18 cellular contexts compared by ENCODE assay signal in the genomic region with DNA sequence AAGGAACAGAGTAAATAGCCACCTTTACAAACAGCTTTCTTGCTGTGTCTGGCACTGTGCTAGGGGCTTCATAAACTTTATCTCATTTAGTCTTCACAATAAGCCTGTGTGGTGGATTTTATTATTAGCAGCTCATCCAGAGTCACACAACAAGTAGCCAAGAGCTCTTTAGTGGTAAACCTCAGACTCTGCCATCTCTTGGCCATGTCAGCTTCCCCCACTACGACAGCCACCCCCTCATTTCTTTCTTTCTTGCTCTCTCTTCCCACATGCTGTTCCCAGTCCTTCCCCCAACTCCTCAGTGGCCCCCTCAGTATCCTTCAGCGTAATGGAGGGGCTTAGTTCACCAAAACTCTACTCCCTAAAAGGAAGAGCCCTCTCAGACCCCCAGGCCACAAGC. TPM values are rescaled to one million over a fixed set of nuclear protein-coding genes. Genes with fewer than 3 reads are reported as not detected.
A peak's percentile ranks its signal among the peaks of the same experiment; 100 is the strongest.
DNase-seq lines count a peak whose midpoint lies in the region; ATAC-seq lines count a peak whose summit lies in the region.
"Had no signal": no experiment of that assay in that cellular context is flagged by ENCODE, and none has a peak within 500 bp of the region (broad histone marks: within the 10 kb centered on the region; RNA-seq: fewer than 3 reads in every experiment).

No MANE protein-coding gene starts in this region.

- intact Hi-C loops in activated naive CD4-positive, alpha-beta T cell treated with anti-CD3 and anti-CD28 coated beads for 36 hours (cut with micrococcal nuclease): no loop called here

- no peaks in the 10 kb centered on the region for H3K9me3 Mint-ChIP-seq in activated naive CD4-positive, alpha-beta T cell treated with anti-CD3 and anti-CD28 coated beads for 36 hours
- peaks cover 5% of the 10 kb centered on the region for H3K9me3 Mint-ChIP-seq in central memory CD8-positive, alpha-beta T cell
- peaks cover 3% of the 10 kb centered on the region for H3K9me3 Mint-ChIP-seq in stimulated activated memory B cell treated with anti-CD40 and anti-IgM and Interleukin-4, amounts not matched to agents 10 μg/mL and 1 μg/mL and 100 μg/mL, for 72 hours

- no peak for DNase-seq in activated naive CD4-positive, alpha-beta T cell treated with anti-CD3 and anti-CD28 coated beads for 36 hours
- DNase-seq in activated naive CD4-positive, alpha-beta T cell treated with Interleukin-2 at 50 U/mL for 16 hours: no peak
- DNase-seq in T-helper 17 cell (no peak), NOMO-1 treated with DMSO at 0.1 percent for 48 hours (lab: John Stamatoyannopoulos, UW; ENCODE audit: unreplicated experiment) (no peak)
- no peak for DNase-seq in central memory CD8-positive, alpha-beta T cell (ENCODE audit: low spot score in 2 of 2)
- DNase-seq: activated CD4-positive, CD25-positive, alpha-beta regulatory T cell treated with anti-CD3 and anti-CD28 coated beads, Interleukin-2, amount 50 U/mL, for 72 hours; Caco-2; gastrocnemius medialis; left ventricle myocardium superior; NCI-H187; NCI-H446 treated with DMSO at 0.1 percent for 48 hours; pancreas; SJCRH30 had no signal

- no peaks in the 10 kb centered on the region for H3K36me3 Mint-ChIP-seq in activated naive CD4-positive, alpha-beta T cell treated with anti-CD3 and anti-CD28 coated beads for 36 hours (ENCODE audit: low read depth)
- no peaks in the 10 kb centered on the region for H3K36me3 Mint-ChIP-seq in T-helper 17 cell (ENCODE audit: low read depth)
- H3K36me3 Mint-ChIP-seq in central memory CD8-positive, alpha-beta T cell (ENCODE audit: insufficient read depth): peaks cover 16% of the 10 kb centered on the region
- H3K36me3 Mint-ChIP-seq in stimulated activated memory B cell treated with anti-CD40 and anti-IgM and Interleukin-4, amounts not matched to agents 10 μg/mL and 1 μg/mL and 100 μg/mL, for 72 hours: no peaks in the 10 kb centered on the region

- no peaks in the 10 kb centered on the region for H3K9me3 ChIP-seq in T-helper 17 cell (ENCODE audit: control insufficient read depth, low read length, poor library complexity, severe bottlenecking)
- H3K9me3 ChIP-seq: Caco-2, gastrocnemius medialis, pancreas had no signal

- H3K4me3 Mint-ChIP-seq in activated naive CD4-positive, alpha-beta T cell treated with anti-CD3 and anti-CD28 coated beads for 36 hours: no peak overlapping the region
- peak overlapping the region; percentile 81 for H3K4me3 Mint-ChIP-seq in T-helper 17 cell
- H3K4me3 Mint-ChIP-seq in central memory CD8-positive, alpha-beta T cell: peak overlapping the region; percentile 75
- no peak overlapping the region for H3K4me3 Mint-ChIP-seq in stimulated activated memory B cell treated with anti-CD40 and anti-IgM and Interleukin-4, amounts not matched to agents 10 μg/mL and 1 μg/mL and 100 μg/mL, for 72 hours

- no peaks in the 10 kb centered on the region for H3K27me3 Mint-ChIP-seq in activated naive CD4-positive, alpha-beta T cell treated with anti-CD3 and anti-CD28 coated beads for 36 hours (ENCODE audit: low read depth)
- no peaks in the 10 kb centered on the region for H3K27me3 Mint-ChIP-seq in T-helper 17 cell
- H3K27me3 Mint-ChIP-seq in central memory CD8-positive, alpha-beta T cell: no peaks in the 10 kb centered on the region
- no peaks in the 10 kb centered on the region for H3K27me3 Mint-ChIP-seq in stimulated activated memory B cell treated with anti-CD40 and anti-IgM and Interleukin-4, amounts not matched to agents 10 μg/mL and 1 μg/mL and 100 μg/mL, for 72 hours

- CTCF ChIA-PET in activated naive CD4-positive, alpha-beta T cell treated with anti-CD3 and anti-CD28 coated beads for 36 hours (lab: Charles Lee): interaction anchor here (0.6 to 2.6 kb wide), 8 partner anchors 8 to 139 kb away, joined by 3 to 17 read pairs (median 4); no protein-coding TSS in a partner anchor

- peaks cover 79% of the 10 kb centered on the region for H3K4me1 Mint-ChIP-seq in activated naive CD4-positive, alpha-beta T cell treated with anti-CD3 and anti-CD28 coated beads for 36 hours (ENCODE audit: low read depth)
- H3K4me1 Mint-ChIP-seq in T-helper 17 cell: peaks cover 78% of the 10 kb centered on the region
- H3K4me1 Mint-ChIP-seq in central memory CD8-positive, alpha-beta T cell: peaks cover 85% of the 10 kb centered on the region
- H3K4me1 Mint-ChIP-seq in stimulated activated memory B cell treated with anti-CD40 and anti-IgM and Interleukin-4, amounts not matched to agents 10 μg/mL and 1 μg/mL and 100 μg/mL, for 72 hours: peaks cover 44% of the 10 kb centered on the region

- peak overlapping the region; percentile 46 for H3K27ac Mint-ChIP-seq in activated naive CD4-positive, alpha-beta T cell treated with anti-CD3 and anti-CD28 coated beads for 36 hours
- H3K27ac Mint-ChIP-seq in T-helper 17 cell: peak overlapping the region; percentile 92
- H3K27ac Mint-ChIP-seq in central memory CD8-positive, alpha-beta T cell (ENCODE audit: low read depth): peak overlapping the region; percentile 75
- H3K27ac Mint-ChIP-seq in stimulated activated memory B cell treated with anti-CD40 and anti-IgM and Interleukin-4, amounts not matched to agents 10 μg/mL and 1 μg/mL and 100 μg/mL, for 72 hours: peak overlapping the region; percentile 58

- no peak for ATAC-seq in T-helper 17 cell
- ATAC-seq in central memory CD8-positive, alpha-beta T cell (replicated peaks; ENCODE audit: extremely low read depth, poor library complexity, severe bottlenecking): no peak
- ATAC-seq in stimulated activated memory B cell treated with anti-CD40 and anti-IgM and Interleukin-4, amounts not matched to agents 10 μg/mL and 1 μg/mL and 100 μg/mL, for 72 hours: no peak
- ATAC-seq in HG03196 (IDR thresholded peaks at IDR 0.05; ENCODE audit: unreplicated experiment): no peak
- no peak for ATAC-seq in GM19035 (IDR thresholded peaks at IDR 0.05; ENCODE audit: unreplicated experiment)
- ATAC-seq: gastrocnemius medialis, left ventricle myocardium superior, pancreas had no signal

RNA-seq across cellular contexts. Expression of a gene that starts 1.2 kb away (rescaled TPM):
- not detected for total RNA-seq in activated naive CD4-positive, alpha-beta T cell treated with anti-CD3 and anti-CD28 coated beads for 36 hours
- total RNA-seq in T-helper 17 cell: not detected
- total RNA-seq: Caco-2, gastrocnemius medialis, left ventricle myocardium superior, M059J, OCI-LY7, SJCRH30 had no signal

RNA-seq across cellular contexts. Expression of a gene that starts 19.9 kb away (rescaled TPM):
- under 1 TPM; 0.37 to 0.72 TPM for total RNA-seq in activated naive CD4-positive, alpha-beta T cell treated with anti-CD3 and anti-CD28 coated beads for 36 hours
- 1 to 10 TPM; 1.2 to 2.9 TPM for total RNA-seq in T-helper 17 cell
- total RNA-seq: gastrocnemius medialis, left ventricle myocardium superior, SJCRH30 had no signal

RNA-seq across cellular contexts. Expression of a gene that starts 36.8 kb away (rescaled TPM):
- total RNA-seq in activated naive CD4-positive, alpha-beta T cell treated with anti-CD3 and anti-CD28 coated beads for 36 hours: not detected
- total RNA-seq in T-helper 17 cell: not detected
- total RNA-seq: gastrocnemius medialis, left ventricle myocardium superior, M059J, OCI-LY7, SJCRH30 had no signal

RNA-seq across cellular contexts. Expression of a gene that starts 56.0 kb away (rescaled TPM):
- 100 to 1,000 TPM; 129 to 141 TPM for total RNA-seq in activated naive CD4-positive, alpha-beta T cell treated with anti-CD3 and anti-CD28 coated beads for 36 hours
- total RNA-seq in T-helper 17 cell: 1,000 to 10,000 TPM; 1,152 to 1,411 TPM
- total RNA-seq: Caco-2, M059J, SJCRH30 had no signal

RNA-seq across cellular contexts. Expression of a gene that starts 58.3 kb away (rescaled TPM):
- 10 to 100 TPM; 26.2 to 26.3 TPM for total RNA-seq in activated naive CD4-positive, alpha-beta T cell treated with anti-CD3 and anti-CD28 coated beads for 36 hours
- total RNA-seq in T-helper 17 cell: 10 to 100 TPM; 32.4 to 38.8 TPM

Comparison
In these comparisons a context has a peak if more than half of its experiments do, and no peak if none do; other contexts are left out.
1. H3K4me3 Mint-ChIP-seq: peak in T-helper 17 cell (single experiment) and central memory CD8-positive, alpha-beta T cell (single experiment); none in activated naive CD4-positive, alpha-beta T cell treated with anti-CD3 and anti-CD28 coated beads for 36 hours (single experiment) and stimulated activated memory B cell treated with anti-CD40 and anti-IgM and Interleukin-4, amounts not matched to agents 10 μg/mL and 1 μg/mL and 100 μg/mL, for 72 hours (single experiment).
2. Peak in every context shown above with its lines, with median percentiles within 50 percentile points of each other: H3K27ac Mint-ChIP-seq.